Comparison of ENCODE assay signal across 1 cellular context in the genomic region with DNA sequence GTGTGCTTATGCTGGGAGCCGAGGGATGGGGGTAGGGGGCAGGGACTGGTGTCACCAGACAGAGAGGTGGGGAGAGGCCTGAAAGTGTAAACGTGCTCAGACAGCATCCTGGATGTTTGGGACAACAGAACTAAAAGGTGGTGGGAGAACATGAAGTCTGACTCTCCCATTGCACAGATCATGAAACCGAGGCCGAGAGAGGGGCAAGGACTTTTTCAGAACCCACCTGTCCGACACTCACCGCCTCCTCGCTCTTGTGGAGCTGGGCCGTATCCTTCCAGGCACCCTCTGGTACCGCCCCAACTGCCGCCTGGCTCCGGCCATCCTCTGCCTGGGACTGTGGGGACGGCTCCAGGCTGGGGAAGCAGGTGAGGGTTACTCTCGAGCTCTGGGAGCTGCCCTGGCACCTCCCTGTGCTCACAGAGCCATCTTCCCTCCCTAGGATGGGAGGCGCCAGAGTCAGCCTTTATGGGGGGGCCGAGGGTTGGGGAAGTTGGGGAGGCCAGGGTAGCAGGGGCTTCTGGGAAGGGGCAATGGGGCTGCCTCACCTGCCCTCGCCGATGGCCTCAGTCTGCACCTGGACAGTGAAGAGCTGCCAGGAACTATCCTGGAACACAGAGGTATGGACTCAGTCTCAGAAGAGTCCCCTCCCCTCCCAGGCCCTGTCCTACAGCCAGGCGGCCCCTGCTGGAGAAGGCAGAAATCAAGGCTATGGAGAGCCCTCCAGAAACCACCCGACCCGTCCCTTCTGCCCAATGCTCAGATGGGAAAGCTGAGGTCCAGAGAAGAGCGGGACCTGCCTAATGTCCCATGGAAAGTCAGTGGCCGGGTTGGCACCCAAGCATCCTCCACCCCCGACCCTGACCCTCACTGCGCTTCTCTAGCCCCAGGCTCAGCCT.
TF ChIP-seq lines count a peak whose summit lies in the region.

No MANE protein-coding gene starts in this region.

TF ChIP-seq in IMR-90, 13 proteins besides CTCF, POLR2A, EP300 and RAD21:
- TF ChIP-seq MAFK (IDR thresholded peaks at IDR 0.05; ENCODE audit: low read depth, low read length) (no peak), FOS (IDR thresholded peaks at IDR 0.05; ENCODE audit: low read depth, low read length) (no peak), NFE2L2 (IDR thresholded peaks at IDR 0.05; ENCODE audit: low read depth, low read length) (no peak)
